In genomic region chr3:79040091-79040490, GRCh38 we compare ENCODE assay signal across 1 cellular context.
TF ChIP-seq lines count a peak whose summit lies in the region.

No MANE protein-coding gene starts in this region.

TF ChIP-seq in HepG2, 621 proteins besides CTCF, POLR2A, EP300 and RAD21 (continued from another document):
- TF ChIP-seq ZXDC (CRISPR knock-in tag; IDR thresholded peaks at IDR 0.05) = no peak
- TF ChIP-seq ZNF75D (CRISPR knock-in tag; IDR thresholded peaks at IDR 0.05; ENCODE audit: borderline replicate concordance) = no peak
- TF ChIP-seq REXO4 (CRISPR knock-in tag; IDR thresholded peaks at IDR 0.05; ENCODE audit: borderline replicate concordance) = no peak
